11 cellular contexts compared by ENCODE assay signal in the genomic region with DNA sequence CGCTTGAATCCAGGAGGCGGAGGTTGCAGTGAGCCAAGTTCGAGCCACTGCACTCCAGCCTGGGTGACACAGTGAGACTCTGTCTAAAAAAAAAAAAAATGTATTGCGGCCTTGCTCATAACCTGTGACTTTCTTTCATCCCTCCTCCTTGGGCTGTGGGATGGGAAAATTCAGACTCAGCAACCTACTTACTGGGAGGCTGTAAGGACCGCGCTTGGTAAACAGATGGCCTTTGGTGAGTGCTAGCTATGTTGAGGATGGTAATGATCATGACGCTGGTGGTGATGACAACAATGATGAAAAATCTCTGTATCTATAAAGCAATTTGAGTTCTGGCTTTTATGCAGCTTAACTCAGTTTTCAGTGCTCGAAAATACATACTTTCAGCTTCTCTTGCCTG.
"Had no signal": no experiment of that assay in that cellular context is flagged by ENCODE, and none has a peak within 500 bp of the region (broad histone marks: within the 10 kb centered on the region; RNA-seq: fewer than 3 reads in every experiment).

No MANE protein-coding gene starts in this region.

- H3K4me3 ChIP-seq: colonic mucosa, psoas muscle, right lobe of liver, stomach had no signal

- H3K4me1 ChIP-seq: psoas muscle, stomach had no signal

- H3K9me3 ChIP-seq: colonic mucosa, psoas muscle, right lobe of liver, stomach had no signal

- H3K27ac ChIP-seq: colonic mucosa, psoas muscle, right lobe of liver, stomach had no signal

- DNase-seq: caudate nucleus; colonic mucosa; effector CD8-positive, alpha-beta T cell; hippocampal formation; nucleus accumbens; psoas muscle; right lobe of liver; SHP77; stimulated activated CD4-positive, alpha-beta T cell treated with anti-CD3 and anti-CD28 coated beads, Interleukin-12 subunit alpha, Interleukin-12 subunit beta, amount 100 ng/mL, for 4 hours; stomach had no signal

- H3K4me3 Mint-ChIP-seq: mesothelial cell of epicardium had no signal

- H3K36me3 ChIP-seq: colonic mucosa, right lobe of liver had no signal

- ATAC-seq: psoas muscle had no signal

- H3K36me3 Mint-ChIP-seq: mesothelial cell of epicardium had no signal

- H3K9me3 Mint-ChIP-seq: mesothelial cell of epicardium had no signal

- H3K27me3 ChIP-seq: colonic mucosa, right lobe of liver, stomach had no signal
